In the genomic region with DNA sequence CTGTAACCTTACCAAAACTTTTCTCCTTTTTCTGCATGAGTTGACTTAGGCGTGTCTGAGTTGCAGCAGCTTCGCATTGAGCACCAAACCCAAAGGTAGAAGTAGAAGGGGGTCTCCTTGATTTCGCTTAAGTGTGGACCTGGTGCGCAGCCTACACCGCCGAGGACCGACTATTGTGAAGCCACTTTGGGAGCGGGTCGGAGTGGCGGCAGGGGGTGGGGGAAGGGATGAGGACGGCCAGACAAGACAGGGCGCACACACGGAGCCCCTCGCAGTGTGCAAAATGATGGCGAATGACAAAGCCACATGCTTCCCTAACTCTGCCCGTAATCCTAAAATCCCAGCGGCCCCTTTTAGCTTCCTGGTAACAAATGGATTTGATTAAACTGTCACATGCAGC, we compare ENCODE assay signal across 10 cellular contexts. TPM values are rescaled to one million over a fixed set of nuclear protein-coding genes. Genes with fewer than 3 reads are reported as not detected.
A peak's percentile ranks its signal among the peaks of the same experiment; 100 is the strongest.
DNase-seq lines count a peak whose midpoint lies in the region; ATAC-seq and TF ChIP-seq lines count a peak whose summit lies in the region.
"Had no signal": no experiment of that assay in that cellular context is flagged by ENCODE, and none has a peak within 500 bp of the region (broad histone marks: within the 10 kb centered on the region; RNA-seq: fewer than 3 reads in every experiment).

No MANE protein-coding gene starts in this region.

- H3K27ac ChIP-seq in layer of hippocampus (ENCODE audit: low read depth, low read length) (peak overlapping the region; percentile 42), stomach (peak overlapping the region in 1 of 5 donors; percentile 70)

- 5 to 15% (median 8%) methylated on average over 17 of the region's 17 CpGs for WGBS in stomach, 5 donors

- H3K4me1 ChIP-seq in stomach = peaks cover 4 to 36% (median 28%) of the 10 kb centered on the region in 4 donors

- H3K27me3 ChIP-seq in layer of hippocampus (ENCODE audit: control insufficient read depth, insufficient read depth, low read length) (no peaks in the 10 kb centered on the region), stomach (peaks cover 0 to 27% (median 12%) of the 10 kb centered on the region in 3 donors)

- TF ChIP-seq EP300 in stomach (IDR thresholded peaks at IDR 0.05) = no peak

- H3K36me3 ChIP-seq in stomach = no peaks in the 10 kb centered on the region

- DNase-seq in NCI-H1092 (lab: John Stamatoyannopoulos, UW) (peak; percentile 35), cardiac fibroblast (ENCODE audit: low read depth in 2 of 2) (no peak), stomach (no peak), NCI-H526 treated with DMSO at 0.1 percent for 48 hours (lab: John Stamatoyannopoulos, UW) (no peak), cerebellum (ENCODE audit: low spot score) (no peak)
- DNase-seq: DND-41; effector memory CD8-positive, alpha-beta T cell had no signal

- TF ChIP-seq POLR2A in stomach (IDR thresholded peaks at IDR 0.05) = no peak

- ATAC-seq in HG02981 (IDR thresholded peaks at IDR 0.05; ENCODE audit: unreplicated experiment) = no peak
- no peak for ATAC-seq in HG02623 (IDR thresholded peaks at IDR 0.05; ENCODE audit: unreplicated experiment)
- ATAC-seq: effector memory CD8-positive, alpha-beta T cell had no signal

- intact Hi-C loops in stomach (cut with DNase I; ENCODE audit: low total_unique reads) = no loop called here

- TF ChIP-seq CTCF in cardiac fibroblast (IDR thresholded peaks at IDR 0.05; ENCODE audit: low read depth, low read length) = no peak
- TF ChIP-seq CTCF in stomach (IDR thresholded peaks at IDR 0.05) = no peak

- H3K9me3 ChIP-seq in stomach = no peaks in the 10 kb centered on the region

- H3K4me3 ChIP-seq in cardiac fibroblast (replicated peaks in 1 of 2; ENCODE audit: low read depth in 2 of 2, low read length in 2 of 2) (peak overlapping the region; percentile 62 to 63), stomach (peak overlapping the region; percentile 40 to 53 (median 51))

RNA-seq across cellular contexts. Expression of a gene that starts 1.1 kb away (rescaled TPM):
- 10 to 100 TPM in 3 of 5 donors, 1 to 10 TPM in 1, under 1 TPM in 1; 0.43 to 58.0 (median 10.8) TPM for total RNA-seq in stomach
- 1 to 10 TPM in 1 of 3 donors, under 1 TPM in 2; 0.37 to 1.2 (median 0.88) TPM for polyA plus RNA-seq in stomach
- total RNA-seq in cerebellum = 62.1 TPM
